19 cellular contexts compared by ENCODE assay signal in genomic region chr5:112563169-112563826, GRCh38.
DNase-seq lines count a peak whose midpoint lies in the region; ATAC-seq, FAIRE-seq and TF ChIP-seq lines count a peak whose summit lies in the region.
"Had no signal": no experiment of that assay in that cellular context is flagged by ENCODE, and none has a peak within 500 bp of the region (broad histone marks: within the 10 kb centered on the region; RNA-seq: fewer than 3 reads in every experiment).

No MANE protein-coding gene starts in this region.

- ATAC-seq in GM19324 (IDR thresholded peaks at IDR 0.05; ENCODE audit: low FRiP score, unreplicated experiment) = no peak

- 76% methylated on average over 5 of the region's 5 CpGs; no CpG with 5 or more reads in 1 of the 2 experiments for WGBS in H1 (ENCODE audit: extremely low coverage in 1 of 2, insufficient coverage in 1 of 2, insufficient read length in 1 of 2, insufficient replicate concordance in 2 of 2, low coverage in 1 of 2, low lambda C conversion rate in 2 of 2, missing lambda C conversion rate in 1 of 2), 2 experiments
- 74 to 81% (median 78%) methylated on average over 5 of the region's 5 CpGs for WGBS in stomach, 5 donors

- H2AK5ac ChIP-seq in H1 (ENCODE audit: low read depth, low read length) = no peak overlapping the region

- H3K79me2 ChIP-seq in Karpas-422 (ENCODE audit: low read length) = no peaks in the 10 kb centered on the region
- H3K79me2 ChIP-seq in H1 (ENCODE audit: control insufficient read depth in 1 of 2, insufficient read depth in 2 of 2, low read length in 2 of 2) = no peaks in the 10 kb centered on the region

- no peak overlapping the region for H4K8ac ChIP-seq in H1 (ENCODE audit: extremely low read depth, insufficient read depth, low read length)

- no peaks in the 10 kb centered on the region for H3K9me2 ChIP-seq in Karpas-422 (replicated peaks; ENCODE audit: insufficient read depth, low read length)

- no peak overlapping the region for H3K56ac ChIP-seq in H1 (replicated peaks; ENCODE audit: insufficient read length, low read depth, low read length)

- CTCF ChIA-PET in H1 (lab: Charles Lee; ENCODE audit: partially characterized antibody) = interaction anchor here (0.6 to 2.6 kb wide), 4 partner anchors 11 to 125 kb away, joined by 3 to 6 read pairs (median 4); no protein-coding TSS in a partner anchor

- no peak overlapping the region for H3K23ac ChIP-seq in H1 (ENCODE audit: insufficient read length)

- no peak overlapping the region for H2BK5ac ChIP-seq in H1 (ENCODE audit: low read depth, low read length)

- no peak overlapping the region for H2BK120ac ChIP-seq in H1 (replicated peaks; ENCODE audit: low read depth, low read length)

- H3K18ac ChIP-seq in H1 (ENCODE audit: extremely low read depth, low read length) = no peak overlapping the region

- no peak overlapping the region for H2BK12ac ChIP-seq in H1 (ENCODE audit: low read depth, low read length)

- H3K27me3 ChIP-seq in Karpas-422 (ENCODE audit: low read length) = no peaks in the 10 kb centered on the region
- no peaks in the 10 kb centered on the region for H3K27me3 ChIP-seq in H1 (replicated peaks in 1 of 4; ENCODE audit: control insufficient read depth in 3 of 4, extremely low read depth in 1 of 4, insufficient read depth in 3 of 4, low read length in 3 of 4)
- H3K27me3 ChIP-seq in stomach = no peaks in the 10 kb centered on the region
- H3K27me3 ChIP-seq: BE2C had no signal

- H4K20me1 ChIP-seq in Karpas-422 (ENCODE audit: insufficient read depth, low read depth, low read length) (no peaks in the 10 kb centered on the region), H1 (replicated peaks in 1 of 2; ENCODE audit: control insufficient read depth in 1 of 2, insufficient read depth in 2 of 2, low read length in 2 of 2) (no peaks in the 10 kb centered on the region)

- H3K27ac ChIP-seq in Karpas-422 (ENCODE audit: low read length) (no peak overlapping the region), H1 (ENCODE audit: low read depth, low read length) (no peak overlapping the region), stomach (no peak overlapping the region)
- H3K27ac ChIP-seq: GM23248 had no signal

- no peak overlapping the region for H2BK15ac ChIP-seq in H1 (ENCODE audit: low read length)

- DNase-seq in DMS53 (lab: John Stamatoyannopoulos, UW) (peak; percentile 30), DMS53 treated with DMSO at 0.1 percent for 48 hours (lab: John Stamatoyannopoulos, UW; ENCODE audit: unreplicated experiment) (no peak), Karpas-422 (peak; percentile 54), H1 (ENCODE audit: low read depth in 1 of 2, low spot score in 2 of 2) (no peak), DMS153 treated with DMSO at 0.1 percent for 48 hours (lab: John Stamatoyannopoulos, UW; ENCODE audit: unreplicated experiment) (no peak), stomach (no peak)
- DNase-seq: 8988T; BE2C; CD4-positive, alpha-beta memory T cell; DMS79 treated with DMSO at 0.1 percent for 48 hours; GF-D8; GM23248; HCEC 1CT; IMR-90; KG1 had no signal

- H3K14ac ChIP-seq in H1 (ENCODE audit: insufficient read length) = no peak overlapping the region

- POLR2A ChIA-PET in H1 (lab: Charles Lee; ENCODE audit: partially characterized antibody) = no interaction called here

- H2AFZ ChIP-seq in Karpas-422 (ENCODE audit: low read length) (no peak overlapping the region), H1 (ENCODE audit: low read length) (no peak overlapping the region)
- H2AFZ ChIP-seq: GM23248 had no signal

- TF ChIP-seq EP300 in H1 (IDR thresholded peaks at IDR 0.05; ENCODE audit: borderline replicate concordance in 1 of 2, low read depth in 2 of 2, low read length in 2 of 2) (no peak), stomach (IDR thresholded peaks at IDR 0.05) (no peak)

- H3K36me3 ChIP-seq in Karpas-422 (ENCODE audit: insufficient read depth, low read length) (peaks cover 3% of the 10 kb centered on the region; the same call in 1 of the 2 replicates), H1 (ENCODE audit: control insufficient read depth in 2 of 4, insufficient read depth in 4 of 4, low read length in 3 of 4) (no peaks in the 10 kb centered on the region; a peak in 1 of 8 replicates), stomach (no peaks in the 10 kb centered on the region)
- H3K36me3 ChIP-seq: BE2C had no signal

- no peaks in the 10 kb centered on the region for H3K79me1 ChIP-seq in H1 (ENCODE audit: low read depth, low read length)

- no peak overlapping the region for H2BK20ac ChIP-seq in H1 (ENCODE audit: low read length)

- no peak for TF ChIP-seq RAD21 in H1 (IDR thresholded peaks at IDR 0.05 in 1 of 2, conservative IDR thresholded peaks at IDR 0.05 in 1 of 2; ENCODE audit: low read depth in 2 of 2, low read length in 2 of 2)

- no peak overlapping the region for H3K4me2 ChIP-seq in Karpas-422 (ENCODE audit: low read depth, low read length, poor library complexity, severe bottlenecking)
- H3K4me2 ChIP-seq in H1 (ENCODE audit: insufficient read depth in 1 of 2, low read depth in 2 of 2, low read length in 2 of 2) = no peak overlapping the region

- H3K9ac ChIP-seq in Karpas-422 (ENCODE audit: low read length) (no peak overlapping the region), H1 (replicated peaks in 1 of 4; ENCODE audit: extremely low read depth in 1 of 4, low read depth in 3 of 4, low read length in 3 of 4) (no peak overlapping the region)
- H3K9ac ChIP-seq: GM23248 had no signal

- FAIRE-seq in H1 (lab: Jason Lieb, UNC) = no peak
- FAIRE-seq: GM19239, H54, HTR-8/SVneo had no signal

- H3K4ac ChIP-seq in H1 (replicated peaks; ENCODE audit: insufficient read length, low read depth, low read length) = no peak overlapping the region

- TF ChIP-seq CTCF in H1 (IDR thresholded peaks at IDR 0.05; ENCODE audit: control extremely low read depth in 1 of 3, insufficient read depth in 1 of 3, low read depth in 1 of 3, low read length in 3 of 3) (no peak), stomach (IDR thresholded peaks at IDR 0.05) (no peak)

- TF ChIP-seq POLR2A in H1 (IDR thresholded peaks at IDR 0.05; ENCODE audit: control extremely low read depth in 1 of 2, low read depth in 2 of 2, low read length in 2 of 2) (no peak), stomach (IDR thresholded peaks at IDR 0.05) (no peak)

- intact Hi-C loops in stomach (cut with DNase I; ENCODE audit: low total_unique reads) = no loop called here

- H3K4me1 ChIP-seq in Karpas-422 (ENCODE audit: low read length) (peaks cover 35% of the 10 kb centered on the region), H1 (replicated peaks in 1 of 4; ENCODE audit: control insufficient read depth in 3 of 4, insufficient read depth in 4 of 4, low read length in 3 of 4) (no peaks in the 10 kb centered on the region), stomach (no peaks in the 10 kb centered on the region)
- H3K4me1 ChIP-seq: BE2C had no signal

- no peak overlapping the region for H4K91ac ChIP-seq in H1 (replicated peaks; ENCODE audit: insufficient read length, low read length)

- no peaks in the 10 kb centered on the region for H3K23me2 ChIP-seq in H1 (ENCODE audit: low read depth, low read length)

- H3K9me3 ChIP-seq in Karpas-422 (ENCODE audit: low read length) (peaks cover 17% of the 10 kb centered on the region), H1 (ENCODE audit: insufficient read depth in 2 of 2, low read depth in 1 of 2, low read length in 1 of 2) (peaks cover 20 to 26% of the 10 kb centered on the region in 2 experiments), stomach (peaks cover 5 to 13% (median 11%) of the 10 kb centered on the region in 4 donors)
- H3K9me3 ChIP-seq: BE2C had no signal

- no peak overlapping the region for H3K4me3 ChIP-seq in Karpas-422 (ENCODE audit: low read length)
- no peak overlapping the region for H3K4me3 ChIP-seq in H1 (ENCODE audit: extremely low read depth in 1 of 4, insufficient read depth in 2 of 4, low read depth in 3 of 4, low read length in 4 of 4)
- no peak overlapping the region for H3K4me3 ChIP-seq in stomach
- H3K4me3 ChIP-seq: GM23248 had no signal

- no peak overlapping the region for H4K5ac ChIP-seq in H1 (ENCODE audit: insufficient read length, low read depth, low read length)

TF ChIP-seq in H1, 55 proteins besides CTCF, POLR2A, EP300 and RAD21:
- no peak for TF ChIP-seq RNF2 (IDR thresholded peaks at IDR 0.05; ENCODE audit: borderline replicate concordance, low read depth, low read length, missing control alignments, poor library complexity, severe bottlenecking)
- no peak for TF ChIP-seq HDAC2 (IDR thresholded peaks at IDR 0.05; ENCODE audit: borderline replicate concordance in 1 of 2, low read depth in 2 of 2, low read length in 2 of 2)
- no peak for TF ChIP-seq GABPA (IDR thresholded peaks at IDR 0.05; ENCODE audit: borderline replicate concordance, insufficient read depth, low read length)
- peak; percentile 66; the same call in 1 of the 2 replicates for TF ChIP-seq CBX5 (IDR thresholded peaks at IDR 0.05; ENCODE audit: low read depth, low read length)

Comparison
In these comparisons a context has a peak if more than half of its experiments do, and no peak if none do; other contexts are left out.
1. DNase-seq: peak in DMS53 (single experiment) and Karpas-422 (single experiment); none in DMS53 treated with DMSO at 0.1 percent for 48 hours (single experiment), H1 (0 of 2), DMS153 treated with DMSO at 0.1 percent for 48 hours (single experiment) and stomach (single experiment).